ENCODE assay signal across 8 cellular contexts in the genomic region with DNA sequence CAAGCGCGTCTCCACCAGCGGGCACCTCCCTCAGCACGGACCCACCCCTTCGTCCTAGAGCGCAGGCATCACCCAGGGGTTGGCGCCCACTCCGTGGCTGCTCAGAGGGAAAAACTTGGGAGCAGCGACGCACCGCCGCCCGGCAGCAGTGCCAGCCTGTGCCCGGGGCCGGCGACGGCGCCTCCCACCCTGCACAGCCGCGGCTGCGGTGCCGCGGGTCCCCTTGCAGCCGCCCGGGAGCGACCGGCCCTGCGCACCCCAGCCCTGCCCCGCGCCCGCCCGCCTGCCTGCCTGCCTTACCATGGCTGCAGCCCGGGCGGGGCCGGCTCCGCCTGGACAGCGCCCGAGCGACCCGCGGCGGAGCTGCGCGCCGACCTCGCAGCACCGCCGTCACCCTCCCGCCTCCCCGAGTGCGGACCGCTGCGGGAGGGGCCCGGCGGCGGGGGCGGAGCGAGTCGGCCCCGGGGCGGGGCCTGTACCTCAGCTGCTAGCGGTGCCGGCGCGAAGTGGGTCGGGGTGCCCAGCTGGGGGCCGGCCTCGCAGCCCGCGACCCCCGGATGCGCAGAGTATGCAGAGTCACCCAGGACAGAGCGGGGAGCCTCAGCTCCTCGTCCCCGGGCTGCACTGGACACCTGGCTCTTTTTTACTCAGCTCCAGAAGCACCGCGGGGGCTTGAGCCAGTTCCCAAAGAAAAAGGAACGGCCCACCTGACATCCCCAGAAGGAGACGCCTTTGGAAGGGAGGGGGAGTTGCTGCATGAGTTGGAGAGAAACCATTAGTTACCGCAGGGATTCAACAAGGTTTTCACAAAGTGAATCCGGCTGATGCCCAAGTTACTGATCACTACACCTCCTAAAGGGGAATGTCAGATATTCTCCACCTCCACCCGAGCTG. TPM values are rescaled to one million over a fixed set of nuclear protein-coding genes. Genes with fewer than 3 reads are reported as not detected.
DNase-seq lines count a peak whose midpoint lies in the region; ATAC-seq and TF ChIP-seq lines count a peak whose summit lies in the region.

No MANE protein-coding gene starts in this region.

- H3K4me3 ChIP-seq in BE2C (ENCODE audit: low read depth, low read length) (peak overlapping the region; percentile 52), H7 (ENCODE audit: insufficient read depth, low read depth, low read length) (peak overlapping the region; percentile 71), esophagus muscularis mucosa (peak overlapping the region; percentile 60 to 81 (median 65)), muscle layer of colon (ENCODE audit: low read depth in 1 of 2, low read length in 2 of 2) (peak overlapping the region; percentile 29 to 57)

- H3K36me3 ChIP-seq in BE2C, result no peaks in the 10 kb centered on the region
- no peaks in the 10 kb centered on the region for H3K36me3 ChIP-seq in H7 (replicated peaks; ENCODE audit: control insufficient read depth, insufficient read depth, low read length)
- no peaks in the 10 kb centered on the region for H3K36me3 ChIP-seq in esophagus muscularis mucosa
- H3K36me3 ChIP-seq in muscle layer of colon (ENCODE audit: insufficient read depth, low read length), result no peaks in the 10 kb centered on the region

- TF ChIP-seq CTCF in BE2C (IDR thresholded peaks at IDR 0.05; ENCODE audit: low read depth, low read length) (no peak), esophagus muscularis mucosa (IDR thresholded peaks at IDR 0.05) (no peak)

- no peaks in the 10 kb centered on the region for H3K4me1 Mint-ChIP-seq in activated T-cell treated with anti-CD3 and anti-CD28 coated beads, Interleukin-2, amount 50 U/mL, for 72 hours (ENCODE audit: low read depth)
- peaks cover 12% of the 10 kb centered on the region for H3K4me1 Mint-ChIP-seq in stimulated activated naive CD8-positive, alpha-beta T cell treated with anti-CD3 and anti-CD28 coated beads, Interleukin-15, amount 100 ng/mL, for 72 hours

- H3K9me3 ChIP-seq in BE2C (no peaks in the 10 kb centered on the region), esophagus muscularis mucosa (no peaks in the 10 kb centered on the region), muscle layer of colon (ENCODE audit: low read length) (no peaks in the 10 kb centered on the region)

- H3K27ac ChIP-seq in esophagus muscularis mucosa (replicated peaks in 1 of 4) (peak overlapping the region; percentile 59 to 76 (median 66)), muscle layer of colon (ENCODE audit: low read depth, low read length) (no peak overlapping the region)

- H3K9me3 Mint-ChIP-seq in activated T-cell treated with anti-CD3 and anti-CD28 coated beads, Interleukin-2, amount 50 U/mL, for 72 hours, result no peaks in the 10 kb centered on the region
- no peaks in the 10 kb centered on the region for H3K9me3 Mint-ChIP-seq in stimulated activated naive CD8-positive, alpha-beta T cell treated with anti-CD3 and anti-CD28 coated beads, Interleukin-15, amount 100 ng/mL, for 72 hours

- no peaks in the 10 kb centered on the region for H3K36me3 Mint-ChIP-seq in activated T-cell treated with anti-CD3 and anti-CD28 coated beads, Interleukin-2, amount 50 U/mL, for 72 hours (ENCODE audit: insufficient read depth in 2 of 2)

- H3K4me3 Mint-ChIP-seq in activated T-cell treated with anti-CD3 and anti-CD28 coated beads, Interleukin-2, amount 50 U/mL, for 72 hours, result peak overlapping the region; percentile 58 to 60
- peak overlapping the region; percentile 52 for H3K4me3 Mint-ChIP-seq in stimulated activated naive CD8-positive, alpha-beta T cell treated with anti-CD3 and anti-CD28 coated beads, Interleukin-15, amount 100 ng/mL, for 72 hours

- intact Hi-C loops in esophagus muscularis mucosa (cut with DNase I), result no loop called here

- peak; percentile 95 to 96 for ATAC-seq in activated T-cell treated with anti-CD3 and anti-CD28 coated beads, Interleukin-2, amount 50 U/mL, for 72 hours (replicated peaks in 1 of 2)
- ATAC-seq in stimulated activated naive CD8-positive, alpha-beta T cell treated with anti-CD3 and anti-CD28 coated beads, Interleukin-15, amount 100 ng/mL, for 72 hours, result peak; percentile 73

- no peaks in the 10 kb centered on the region for H3K4me1 ChIP-seq in BE2C
- peaks cover 26 to 55% (median 35%) of the 10 kb centered on the region in 4 donors for H3K4me1 ChIP-seq in esophagus muscularis mucosa
- peaks cover 7% of the 10 kb centered on the region for H3K4me1 ChIP-seq in muscle layer of colon (ENCODE audit: insufficient read depth, low read length)

- H3K27me3 Mint-ChIP-seq in activated T-cell treated with anti-CD3 and anti-CD28 coated beads, Interleukin-2, amount 50 U/mL, for 72 hours (ENCODE audit: low read depth), result peaks cover 57% of the 10 kb centered on the region
- H3K27me3 Mint-ChIP-seq in stimulated activated naive CD8-positive, alpha-beta T cell treated with anti-CD3 and anti-CD28 coated beads, Interleukin-15, amount 100 ng/mL, for 72 hours, result peaks cover 76% of the 10 kb centered on the region

- WGBS in esophagus muscularis mucosa, result 6% methylated on average over 23 of the region's 82 CpGs

- no peak for TF ChIP-seq POLR2A in esophagus muscularis mucosa (IDR thresholded peaks at IDR 0.05; ENCODE audit: low read depth)

- DNase-seq in BE2C (peak; percentile 66), H7 (peak; percentile 95), NCI-H510A treated with DMSO at 0.1 percent for 48 hours (lab: John Stamatoyannopoulos, UW) (peak; percentile 28), esophagus muscularis mucosa (ENCODE audit: extremely low spot score) (no peak), GF-D8 (lab: John Stamatoyannopoulos, UW) (no peak)
- peak; percentile 74 to 77 for DNase-seq in activated T-cell treated with anti-CD3 and anti-CD28 coated beads, Interleukin-2, amount 50 U/mL, for 72 hours
- peak; percentile 38 to 53 for DNase-seq in stimulated activated naive CD8-positive, alpha-beta T cell treated with anti-CD3 and anti-CD28 coated beads, Interleukin-15, amount 100 ng/mL, for 72 hours

- H3K9ac ChIP-seq in muscle layer of colon (ENCODE audit: low read length), result peak overlapping the region; percentile 13

- H3K27me3 ChIP-seq in BE2C, result peaks cover 8% of the 10 kb centered on the region
- H3K27me3 ChIP-seq in H7 (ENCODE audit: control insufficient read depth, insufficient read depth, low read length), result peaks cover 11% of the 10 kb centered on the region
- H3K27me3 ChIP-seq in esophagus muscularis mucosa, result no peaks in the 10 kb centered on the region
- no peaks in the 10 kb centered on the region for H3K27me3 ChIP-seq in muscle layer of colon (ENCODE audit: control insufficient read depth in 1 of 2, insufficient read depth in 2 of 2, low read length in 2 of 2)

- H3K27ac Mint-ChIP-seq in activated T-cell treated with anti-CD3 and anti-CD28 coated beads, Interleukin-2, amount 50 U/mL, for 72 hours, result no peak overlapping the region
- no peak overlapping the region for H3K27ac Mint-ChIP-seq in stimulated activated naive CD8-positive, alpha-beta T cell treated with anti-CD3 and anti-CD28 coated beads, Interleukin-15, amount 100 ng/mL, for 72 hours

- no peak for TF ChIP-seq EP300 in esophagus muscularis mucosa (IDR thresholded peaks at IDR 0.05)

RNA-seq across cellular contexts. Expression of gene MTMR4, which starts 17.5 kb away (rescaled TPM):
- 22.5 TPM for polyA plus RNA-seq in BE2C (2012; ENCODE audit: insufficient read depth, insufficient read length, low read depth)
- 22.6 and 32.3 TPM in 2 replicates for total RNA-seq in H7 (2014; rRNA removed; shearing (Covaris generic))
- total RNA-seq in activated T-cell treated with anti-CD3 and anti-CD28 coated beads, Interleukin-2, amount 50 U/mL, for 72 hours, result 10 to 100 TPM; 75.5 to 88.4 TPM
- total RNA-seq in esophagus muscularis mucosa, result 10 to 100 TPM; 24.4 to 29.9 (median 28.4) TPM

RNA-seq across cellular contexts. Expression of gene HSF5, which starts 43.7 kb away (rescaled TPM):
- polyA plus RNA-seq in BE2C (2012; ENCODE audit: insufficient read depth, insufficient read length, low read depth), result not detected
- not detected in 2 replicates for total RNA-seq in H7 (2014; rRNA removed; shearing (Covaris generic))
- 1 to 10 TPM; 2.9 to 3.3 TPM for total RNA-seq in activated T-cell treated with anti-CD3 and anti-CD28 coated beads, Interleukin-2, amount 50 U/mL, for 72 hours
- under 1 TPM in 2 of 4 donors, not detected in 2; under 0.01 to 0.13 TPM for total RNA-seq in esophagus muscularis mucosa

Comparison
In these comparisons a context has a peak if more than half of its experiments do, and no peak if none do; other contexts are left out.
1. DNase-seq: peak in BE2C (single experiment), H7 (single experiment), NCI-H510A treated with DMSO at 0.1 percent for 48 hours (single experiment), activated T-cell treated with anti-CD3 and anti-CD28 coated beads, Interleukin-2, amount 50 U/mL, for 72 hours (2 of 2) and stimulated activated naive CD8-positive, alpha-beta T cell treated with anti-CD3 and anti-CD28 coated beads, Interleukin-15, amount 100 ng/mL, for 72 hours (2 of 2); none in esophagus muscularis mucosa (single experiment) and GF-D8 (single experiment).
2. Peak in every context shown above with its lines, with median percentiles within 50 percentile points of each other: H3K4me3 ChIP-seq.